1 cellular context compared by ENCODE assay signal in genomic region chr17:60840456-60840855, GRCh38.
TF ChIP-seq lines count a peak whose summit lies in the region.

No MANE protein-coding gene starts in this region.

TF ChIP-seq in K562, 482 proteins besides CTCF, POLR2A, EP300 and RAD21 (continued from another document):
- no peak for TF ChIP-seq ZNF609 (CRISPR knock-in tag; IDR thresholded peaks at IDR 0.05; ENCODE audit: borderline replicate concordance)
